In genomic region chr6:125798734-125799510, GRCh38 we compare ENCODE assay signal across 9 cellular contexts. TPM values are rescaled to one million over a fixed set of nuclear protein-coding genes. Genes with fewer than 3 reads are reported as not detected.
DNase-seq lines count a peak whose midpoint lies in the region; ATAC-seq and TF ChIP-seq lines count a peak whose summit lies in the region.
"Had no signal": no experiment of that assay in that cellular context is flagged by ENCODE, and none has a peak within 500 bp of the region (broad histone marks: within the 10 kb centered on the region; RNA-seq: fewer than 3 reads in every experiment).

No MANE protein-coding gene starts in this region.

- no peak overlapping the region for H3K27ac ChIP-seq in GM23338 (ENCODE audit: low read depth)
- H3K27ac ChIP-seq: RWPE1 had no signal

- DNase-seq in GM10266 (ENCODE audit: extremely low spot score) (peak; percentile 60), epithelial cell of esophagus (ENCODE audit: low read depth) (peak; percentile 11), immature natural killer cell (no peak), dedifferentiated amniotic fluid mesenchymal stem cell (ENCODE audit: extremely low spot score) (no peak), GM23338 (ENCODE audit: low spot score) (no peak)
- DNase-seq in stimulated activated CD4-positive, alpha-beta T cell treated with anti-CD3 and anti-CD28 coated beads, Interleukin-15, amount 100 ng/mL, for 24 hours, result no peak

- H3K27me3 ChIP-seq in GM23338 (ENCODE audit: insufficient read depth), result no peaks in the 10 kb centered on the region

- H3K36me3 ChIP-seq in GM23338 (ENCODE audit: insufficient read depth), result no peaks in the 10 kb centered on the region

- H3K4me3 Mint-ChIP-seq in immature natural killer cell (no peak overlapping the region), GM23338 (no peak overlapping the region)

- H3K4me2 ChIP-seq in GM23338, result no peak overlapping the region

- H2AFZ ChIP-seq in GM23338, result no peak overlapping the region

- peaks cover 0 to 8% (median 6%) of the 10 kb centered on the region in 3 donors for H3K36me3 Mint-ChIP-seq in immature natural killer cell
- H3K36me3 Mint-ChIP-seq in GM23338 (ENCODE audit: low read depth), result no peaks in the 10 kb centered on the region

- ATAC-seq in GM21528 (IDR thresholded peaks at IDR 0.05; ENCODE audit: low FRiP score, unreplicated experiment) (peak; percentile 90), HG03520 (IDR thresholded peaks at IDR 0.05; ENCODE audit: unreplicated experiment) (peak; percentile 88), GM23338 (no peak)

- no peaks in the 10 kb centered on the region for H3K9me3 Mint-ChIP-seq in immature natural killer cell
- H3K9me3 Mint-ChIP-seq in GM23338, result no peaks in the 10 kb centered on the region

- no peaks in the 10 kb centered on the region; the same call in 1 of the 2 replicates for H4K20me1 ChIP-seq in GM23338 (replicated peaks; ENCODE audit: insufficient read depth)

- H3K79me2 ChIP-seq in GM23338 (replicated peaks; ENCODE audit: insufficient read depth), result peaks cover 3% of the 10 kb centered on the region; the same call in 1 of the 2 replicates

- no peaks in the 10 kb centered on the region for H3F3A ChIP-seq in GM23338 (replicated peaks; ENCODE audit: low read depth)

- H3K27me3 Mint-ChIP-seq in immature natural killer cell (ENCODE audit: low read depth in 3 of 3) (no peaks in the 10 kb centered on the region), GM23338 (ENCODE audit: insufficient read depth, low read depth, poor library complexity) (no peaks in the 10 kb centered on the region)

- H3K4me3 ChIP-seq in epithelial cell of esophagus (ENCODE audit: low read length) (no peak overlapping the region), GM23338 (no peak overlapping the region)

- H3K27ac Mint-ChIP-seq in immature natural killer cell, result peak overlapping the region in 1 of 6 donors; percentile 40
- H3K27ac Mint-ChIP-seq in GM23338, result no peak overlapping the region

- TF ChIP-seq CTCF in GM10266 (IDR thresholded peaks at IDR 0.05; ENCODE audit: control insufficient read depth, insufficient read depth, low read depth, missing control alignments) (no peak), epithelial cell of esophagus (IDR thresholded peaks at IDR 0.05; ENCODE audit: insufficient read depth, low read depth, low read length, missing control alignments) (no peak), GM23338 (conservative IDR thresholded peaks at IDR 0.05; ENCODE audit: low read depth in 2 of 2) (no peak)

- H3K4me1 Mint-ChIP-seq in immature natural killer cell (peaks cover 42 to 70% of the 10 kb centered on the region in 2 donors), GM23338 (peaks cover 6% of the 10 kb centered on the region)

- no peaks in the 10 kb centered on the region for H3K4me1 ChIP-seq in GM23338 (ENCODE audit: insufficient read depth)

- H3K9me2 ChIP-seq in GM23338 (ENCODE audit: insufficient read depth), result no peaks in the 10 kb centered on the region

TF ChIP-seq in GM23338, 12 proteins besides CTCF, POLR2A, EP300 and RAD21 (continues in another document):
- TF ChIP-seq JUNB (IDR thresholded peaks at IDR 0.05; ENCODE audit: unreplicated experiment), result no peak
- no peak for TF ChIP-seq EZH2 (IDR thresholded peaks at IDR 0.05; ENCODE audit: low read depth, unreplicated experiment)
- no peak for TF ChIP-seq NANOG (IDR thresholded peaks at IDR 0.05; ENCODE audit: borderline replicate concordance)
- TF ChIP-seq REST (IDR thresholded peaks at IDR 0.05; ENCODE audit: unreplicated experiment), result no peak
- no peak for TF ChIP-seq ZNF331 (CRISPR knock-in tag; IDR thresholded peaks at IDR 0.05; ENCODE audit: low read depth)
- no peak for TF ChIP-seq ZNF462 (CRISPR knock-in tag; IDR thresholded peaks at IDR 0.05)
- no peak for TF ChIP-seq EZH2phosphoT487 (IDR thresholded peaks at IDR 0.05; ENCODE audit: unreplicated experiment)
- TF ChIP-seq CREB1 (CRISPR knock-in tag; IDR thresholded peaks at IDR 0.05; ENCODE audit: low read depth), result no peak

RNA-seq across cellular contexts. Expression of gene NCOA7, which starts 8.2 kb away (rescaled TPM):
- polyA plus RNA-seq in immature natural killer cell (10 to 100 TPM; 10.2 to 48.1 (median 16.1) TPM), GM23338 (2016; fragmentation: Nextera tagmentation; extraction: Ambion mirVana) (15.7 and 17.1 TPM in 2 replicates)
- total RNA-seq in GM23338 (2014; rRNA removed; shearing (Covaris generic)), result 9.3 and 14.8 TPM in 2 replicates

RNA-seq across cellular contexts. Expression of gene HEY2, which starts 49.5 kb away (rescaled TPM):
- polyA plus RNA-seq in immature natural killer cell (1 to 10 TPM in 1 of 3 donors, under 1 TPM in 2; 0.72 to 2.1 (median 0.76) TPM), GM23338 (2016; fragmentation: Nextera tagmentation; extraction: Ambion mirVana) (7.7 and 8.5 TPM in 2 replicates)
- total RNA-seq in GM23338 (2014; rRNA removed; shearing (Covaris generic)), result 3.7 and 4.3 TPM in 2 replicates

Comparison
In these comparisons a context has a peak if more than half of its experiments do, and no peak if none do; other contexts are left out.
1. DNase-seq: peak in GM10266 (single experiment) and epithelial cell of esophagus (single experiment); none in immature natural killer cell (0 of 3), stimulated activated CD4-positive, alpha-beta T cell treated with anti-CD3 and anti-CD28 coated beads, Interleukin-15, amount 100 ng/mL, for 24 hours (single experiment), dedifferentiated amniotic fluid mesenchymal stem cell (single experiment) and GM23338 (single experiment).